ENCODE assay signal across 15 cellular contexts in genomic region chr2:142716463-142717242, GRCh38.
DNase-seq lines count a peak whose midpoint lies in the region; ATAC-seq and TF ChIP-seq lines count a peak whose summit lies in the region.
"Had no signal": no experiment of that assay in that cellular context is flagged by ENCODE, and none has a peak within 500 bp of the region (broad histone marks: within the 10 kb centered on the region; RNA-seq: fewer than 3 reads in every experiment).

No MANE protein-coding gene starts in this region.

- H3K4me1 ChIP-seq in SK-N-SH (ENCODE audit: control insufficient read depth in 1 of 2, insufficient read depth in 2 of 2, low read depth in 1 of 2, low read length in 1 of 2) (no peaks in the 10 kb centered on the region), thyroid gland (no peaks in the 10 kb centered on the region), uterus (no peaks in the 10 kb centered on the region)
- H3K4me1 ChIP-seq: sigmoid colon had no signal

- no peak for DNase-seq in SK-N-SH
- DNase-seq in cardiac fibroblast (ENCODE audit: low read depth in 2 of 2) = peak; percentile 37 to 47
- DNase-seq in iris pigment epithelial cell (ENCODE audit: low read depth) = peak; percentile 40
- no peak for DNase-seq in thyroid gland
- no peak for DNase-seq in NCI-H146 (lab: John Stamatoyannopoulos, UW)
- no peak for DNase-seq in uterus
- DNase-seq: 8988T; activated CD4-positive, alpha-beta T cell treated with anti-CD3 and anti-CD28 coated beads for 48 hours; activated T-cell treated with anti-CD3 and anti-CD28 coated beads, Interleukin-2, amount 50 U/mL, for 72 hours; naive B cell; NCI-H1048; PC-9; sigmoid colon had no signal

- TF ChIP-seq POLR2A in thyroid gland (IDR thresholded peaks at IDR 0.05) (no peak), uterus (IDR thresholded peaks at IDR 0.05) (no peak)

- H3K4me3 ChIP-seq in SK-N-SH (ENCODE audit: low read depth in 2 of 2, low read length in 1 of 2) (no peak overlapping the region), cardiac fibroblast (replicated peaks in 1 of 2; ENCODE audit: low read depth in 2 of 2, low read length in 2 of 2) (no peak overlapping the region), thyroid gland (replicated peaks in 1 of 3) (no peak overlapping the region), uterus (no peak overlapping the region)
- H3K4me3 ChIP-seq: PC-9, sigmoid colon had no signal

- CTCF ChIA-PET in SK-N-SH (lab: Yijun Ruan, JAX) = no interaction called here

- H3K36me3 ChIP-seq in SK-N-SH (replicated peaks in 1 of 2; ENCODE audit: control insufficient read depth in 1 of 2, insufficient read depth in 2 of 2, low read length in 1 of 2) (no peaks in the 10 kb centered on the region), thyroid gland (no peaks in the 10 kb centered on the region), uterus (no peaks in the 10 kb centered on the region)
- H3K36me3 ChIP-seq: sigmoid colon had no signal

- no peak for TF ChIP-seq EP300 in SK-N-SH (IDR thresholded peaks at IDR 0.05; ENCODE audit: borderline replicate concordance in 1 of 2, low read depth in 1 of 2, low read length in 1 of 2)

- no peak overlapping the region for H3K9ac ChIP-seq in SK-N-SH

- H3K4me2 ChIP-seq in SK-N-SH = no peak overlapping the region
- H3K4me2 ChIP-seq: PC-9 had no signal

- H2AFZ ChIP-seq in SK-N-SH (ENCODE audit: low read depth) = no peak overlapping the region
- H2AFZ ChIP-seq: PC-9 had no signal

- intact Hi-C loops in thyroid gland (cut with DNase I) (no loop called here), uterus (cut with DNase I; ENCODE audit: low total_unique reads) (no loop called here)

- no peaks in the 10 kb centered on the region for H3F3A ChIP-seq in SK-N-SH (replicated peaks; ENCODE audit: insufficient read depth)

- H3K9me3 ChIP-seq in SK-N-SH (no peaks in the 10 kb centered on the region), thyroid gland (no peaks in the 10 kb centered on the region), uterus (no peaks in the 10 kb centered on the region)
- H3K9me3 ChIP-seq: sigmoid colon had no signal

- ATAC-seq in SK-N-SH treated with all-trans-retinoic acid at 6 μM for 48 hours = no peak
- ATAC-seq in GM21515 (IDR thresholded peaks at IDR 0.05; ENCODE audit: unreplicated experiment) = no peak
- ATAC-seq: activated T-cell treated with anti-CD3 and anti-CD28 coated beads, Interleukin-2, amount 50 U/mL, for 72 hours had no signal

- H3K79me2 ChIP-seq in SK-N-SH (ENCODE audit: insufficient read depth) = no peaks in the 10 kb centered on the region; the same call in 1 of the 2 replicates

- 56% methylated on average over 6 of the region's 6 CpGs for WGBS in SK-N-SH (ENCODE audit: low lambda C conversion rate)
- 73 to 75% methylated on average over 6 of the region's 6 CpGs for WGBS in thyroid gland, 2 donors

- no peak for TF ChIP-seq CTCF in SK-N-SH (IDR thresholded peaks at IDR 0.05)
- TF ChIP-seq CTCF in cardiac fibroblast (IDR thresholded peaks at IDR 0.05; ENCODE audit: low read depth, low read length) = no peak
- no peak for TF ChIP-seq CTCF in thyroid gland (IDR thresholded peaks at IDR 0.05)
- TF ChIP-seq CTCF in uterus (IDR thresholded peaks at IDR 0.05) = no peak

- POLR2A ChIA-PET in SK-N-SH (lab: Yijun Ruan, JAX) = no interaction called here

- no peaks in the 10 kb centered on the region for H3K9me2 ChIP-seq in SK-N-SH

- H3K27ac ChIP-seq in SK-N-SH (ENCODE audit: low read depth in 2 of 2, low read length in 1 of 2) (no peak overlapping the region), thyroid gland (peak overlapping the region in 2 of 3 donors; percentile 13 to 30), uterus (no peak overlapping the region)
- H3K27ac ChIP-seq: PC-9, sigmoid colon had no signal

- H3K27me3 ChIP-seq in SK-N-SH (ENCODE audit: insufficient read depth) (no peaks in the 10 kb centered on the region), thyroid gland (no peaks in the 10 kb centered on the region), uterus (no peaks in the 10 kb centered on the region)
- H3K27me3 ChIP-seq: sigmoid colon had no signal

- no peaks in the 10 kb centered on the region for H4K20me1 ChIP-seq in SK-N-SH (ENCODE audit: insufficient read depth)

- TF ChIP-seq RAD21 in SK-N-SH (IDR thresholded peaks at IDR 0.05; ENCODE audit: low read length) = no peak

TF ChIP-seq in SK-N-SH treated with all-trans-retinoic acid at 6 μM for 48 hours, 23 proteins besides CTCF, POLR2A, EP300 and RAD21:
- peak; percentile 9; the same call in 1 of the 2 replicates for TF ChIP-seq ZC3H10 (CRISPR knock-in tag; IDR thresholded peaks at IDR 0.05)
- TF ChIP-seq OSR1 (CRISPR knock-in tag; IDR thresholded peaks at IDR 0.05) = no peak
TF ChIP-seq in SK-N-SH treated with all-trans-retinoic acid at 6 μM for 48 hours: peak in this region for 1.

TF ChIP-seq in SK-N-SH, 30 proteins besides CTCF, POLR2A, EP300 and RAD21:
- TF ChIP-seq FOXM1 (IDR thresholded peaks at IDR 0.05; ENCODE audit: low read depth) = no peak
- no peak for TF ChIP-seq TCF12 (IDR thresholded peaks at IDR 0.05)
- no peak for TF ChIP-seq ELF1 (IDR thresholded peaks at IDR 0.05)
- no peak for TF ChIP-seq USF1 (IDR thresholded peaks at IDR 0.05; ENCODE audit: borderline replicate concordance, low read depth)
- TF ChIP-seq YY1 (IDR thresholded peaks at IDR 0.05; ENCODE audit: low read depth) = no peak
- no peak for TF ChIP-seq IRF3 (IDR thresholded peaks at IDR 0.05; ENCODE audit: low read depth, low read length)
- TF ChIP-seq NRF1 (IDR thresholded peaks at IDR 0.05; ENCODE audit: low read depth, low read length) = no peak
- no peak for TF ChIP-seq FOXJ3 (CRISPR knock-in tag; IDR thresholded peaks at IDR 0.05)
- no peak for TF ChIP-seq USF2 (IDR thresholded peaks at IDR 0.05; ENCODE audit: borderline replicate concordance, low read depth, low read length)
- no peak for TF ChIP-seq RXRA (IDR thresholded peaks at IDR 0.05; ENCODE audit: borderline replicate concordance, low read depth)
- no peak for TF ChIP-seq MEF2A (IDR thresholded peaks at IDR 0.05; ENCODE audit: borderline replicate concordance, low read depth)
- TF ChIP-seq RFX5 (IDR thresholded peaks at IDR 0.05; ENCODE audit: low read length) = no peak
- TF ChIP-seq NFIC (IDR thresholded peaks at IDR 0.05; ENCODE audit: borderline replicate concordance) = no peak
- TF ChIP-seq TAF1 (IDR thresholded peaks at IDR 0.05; ENCODE audit: borderline replicate concordance, low read depth, low read length) = no peak
- no peak for TF ChIP-seq MXI1 (IDR thresholded peaks at IDR 0.05; ENCODE audit: low read depth, low read length)
- no peak for TF ChIP-seq GABPA (IDR thresholded peaks at IDR 0.05; ENCODE audit: low read depth)
- no peak for TF ChIP-seq RCOR1 (IDR thresholded peaks at IDR 0.05; ENCODE audit: low read length)
- TF ChIP-seq EZH2phosphoT487 (IDR thresholded peaks at IDR 0.05; ENCODE audit: borderline replicate concordance, low read depth) = no peak
- no peak for TF ChIP-seq SMC3 (IDR thresholded peaks at IDR 0.05; ENCODE audit: low read depth, low read length)
- TF ChIP-seq REST (IDR thresholded peaks at IDR 0.05; ENCODE audit: low read depth, low read length) = no peak

Comparison
In these comparisons a context has a peak if more than half of its experiments do, and no peak if none do; other contexts are left out.
1. DNase-seq: peak in cardiac fibroblast (2 of 2) and iris pigment epithelial cell (single experiment); none in SK-N-SH (single experiment), thyroid gland (0 of 2), NCI-H146 (single experiment) and uterus (0 of 2).
2. H3K27ac ChIP-seq: peak in thyroid gland (2 of 3); none in SK-N-SH (0 of 2) and uterus (0 of 2).